Comparison of ENCODE assay signal across 27 cellular contexts in the genomic region with DNA sequence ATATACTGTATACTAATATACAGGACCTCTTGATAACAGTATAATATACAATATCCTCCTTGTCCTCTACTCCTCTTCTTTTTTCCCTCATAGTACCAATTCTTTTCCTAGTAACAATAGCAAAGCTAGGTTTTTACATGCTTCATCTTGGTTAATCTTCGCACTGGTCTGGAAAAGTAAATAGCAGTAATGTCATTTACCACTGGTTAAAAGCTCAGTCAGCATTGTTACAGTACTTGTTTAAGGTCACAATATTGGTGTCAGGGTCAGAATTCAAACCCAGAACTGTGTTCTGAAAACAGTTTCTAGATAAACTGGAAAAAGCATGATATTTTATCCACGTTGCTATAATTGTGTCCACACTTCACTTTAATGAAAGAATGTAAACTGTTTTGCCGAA.
"Had no signal": no experiment of that assay in that cellular context is flagged by ENCODE, and none has a peak within 500 bp of the region (broad histone marks: within the 10 kb centered on the region; RNA-seq: fewer than 3 reads in every experiment).

No MANE protein-coding gene starts in this region.

- H3K9me3 ChIP-seq: colonic mucosa, gastrocnemius medialis, left lung, lower lobe of right lung had no signal

- H3K27me3 Mint-ChIP-seq: dendritic cell treated with granulocyte-macrophage colony-stimulating factor and Interleukin-4, amounts not matched to agents 40 ng/mL and 50 ng/mL, for 4 days; effector memory CD8-positive, alpha-beta T cell; naive thymus-derived CD4-positive, alpha-beta T cell had no signal

- H3K4me1 ChIP-seq: colonic mucosa, esophagus squamous epithelium, gastrocnemius medialis, heart right ventricle, left lung, lower lobe of right lung had no signal

- FAIRE-seq: endometrium, islet of Langerhans, keratinocyte had no signal

- H3K27ac Mint-ChIP-seq: dendritic cell treated with granulocyte-macrophage colony-stimulating factor and Interleukin-4, amounts not matched to agents 40 ng/mL and 50 ng/mL, for 4 days; effector memory CD8-positive, alpha-beta T cell; endodermal cell; mesothelial cell of epicardium; naive thymus-derived CD4-positive, alpha-beta T cell had no signal

- DNase-seq: colonic mucosa; cortex of kidney; effector CD8-positive, alpha-beta T cell; effector memory CD8-positive, alpha-beta T cell; endodermal cell; erythroblast; esophagus squamous epithelium; foreskin fibroblast; foreskin melanocyte; gastrocnemius medialis; glutamatergic neuron; head of caudate nucleus; heart right ventricle; hippocampal formation; left cardiac atrium; left lung; left ventricle myocardium superior; lower lobe of right lung; mesenchymal stem cell; naive thymus-derived CD4-positive, alpha-beta T cell had no signal

- H3K4me3 ChIP-seq: colonic mucosa, esophagus squamous epithelium, gastrocnemius medialis, heart right ventricle, left lung, lower lobe of right lung had no signal

- ATAC-seq: effector memory CD8-positive, alpha-beta T cell; esophagus mucosa; gastrocnemius medialis; heart right ventricle; left cardiac atrium; left lung; left ventricle myocardium superior; lower lobe of right lung; naive thymus-derived CD4-positive, alpha-beta T cell had no signal

- H3K4me3 Mint-ChIP-seq: dendritic cell treated with granulocyte-macrophage colony-stimulating factor and Interleukin-4, amounts not matched to agents 40 ng/mL and 50 ng/mL, for 4 days; effector memory CD8-positive, alpha-beta T cell; endodermal cell; mesothelial cell of epicardium; naive thymus-derived CD4-positive, alpha-beta T cell had no signal

- H3K4me1 Mint-ChIP-seq: naive thymus-derived CD4-positive, alpha-beta T cell had no signal

- H3K27ac ChIP-seq: colonic mucosa, epithelial cell of prostate, esophagus squamous epithelium, gastrocnemius medialis, heart right ventricle, left lung, lower lobe of right lung had no signal

- H3K9me3 Mint-ChIP-seq: endodermal cell had no signal
